ENCODE assay signal across 2 cellular contexts in genomic region chr15:75714195-75714594, GRCh38.
TF ChIP-seq lines count a peak whose summit lies in the region.

No MANE protein-coding gene starts in this region.

TF ChIP-seq in HepG2, 621 proteins besides CTCF, POLR2A, EP300 and RAD21 (continued from another document):
- no peak for TF ChIP-seq ZNF337 (CRISPR knock-in tag; IDR thresholded peaks at IDR 0.05; ENCODE audit: borderline replicate concordance, low read depth)
- TF ChIP-seq IRF9 (CRISPR knock-in tag; IDR thresholded peaks at IDR 0.05; ENCODE audit: borderline replicate concordance), result no peak

TF ChIP-seq in WTC11, 78 proteins besides CTCF, POLR2A, EP300 and RAD21 (continued from another document):
- TF ChIP-seq PRDM15 (CRISPR knock-in tag; IDR thresholded peaks at IDR 0.05) (no peak), ATF1 (CRISPR knock-in tag; IDR thresholded peaks at IDR 0.05) (no peak), ZNF263 (CRISPR knock-in tag; IDR thresholded peaks at IDR 0.05; ENCODE audit: low read depth) (no peak), FOXP1 (CRISPR knock-in tag; IDR thresholded peaks at IDR 0.05; ENCODE audit: borderline replicate concordance) (no peak), ZNF219 (CRISPR knock-in tag; IDR thresholded peaks at IDR 0.05; ENCODE audit: borderline replicate concordance) (no peak), USF2 (CRISPR knock-in tag; IDR thresholded peaks at IDR 0.05) (no peak), ZBTB43 (CRISPR knock-in tag; IDR thresholded peaks at IDR 0.05) (no peak), MAX (CRISPR knock-in tag; IDR thresholded peaks at IDR 0.05) (no peak), FOXK1 (CRISPR knock-in tag; IDR thresholded peaks at IDR 0.05) (no peak), NR2C2 (CRISPR knock-in tag; IDR thresholded peaks at IDR 0.05) (no peak)
